Comparison of ENCODE assay signal across 14 cellular contexts in the genomic region with DNA sequence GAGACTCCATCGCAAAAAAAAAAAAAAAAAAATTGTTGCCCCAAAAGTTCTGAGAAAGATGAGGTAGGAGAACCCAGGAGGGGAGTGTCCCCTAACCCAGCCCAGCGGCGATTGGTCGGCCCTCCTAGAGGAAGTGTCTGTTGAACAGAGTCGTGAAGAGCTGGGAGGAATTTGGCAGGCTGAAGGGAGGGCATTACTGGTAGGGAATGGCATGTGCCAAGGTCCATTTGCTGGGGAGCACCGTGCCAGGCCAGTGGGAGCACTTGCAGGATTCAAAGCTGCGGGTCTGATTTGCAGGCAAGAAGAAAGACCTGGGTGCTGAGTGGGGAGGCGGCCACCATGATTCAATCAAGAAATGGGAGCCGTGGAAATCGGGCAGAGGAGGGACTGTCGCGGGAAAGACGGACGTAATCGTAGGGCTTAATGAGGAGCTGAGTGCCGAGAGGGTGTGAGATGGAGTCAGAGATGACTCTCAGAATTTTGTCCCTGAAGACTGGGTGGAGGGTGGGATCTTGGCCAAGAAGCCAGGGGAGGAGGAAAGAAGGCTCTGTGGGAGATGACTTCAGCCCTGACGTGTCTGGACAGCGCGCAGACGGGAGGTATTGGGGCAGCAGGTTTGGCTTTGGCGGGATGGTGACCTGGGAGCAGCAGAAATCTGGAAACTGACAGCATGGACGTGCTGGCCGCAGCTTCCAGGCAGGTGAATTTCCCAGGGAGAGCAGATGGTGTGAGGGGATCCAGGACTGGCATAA. TPM values are rescaled to one million over a fixed set of nuclear protein-coding genes. Genes with fewer than 3 reads are reported as not detected.
A peak's percentile ranks its signal among the peaks of the same experiment; 100 is the strongest.
DNase-seq lines count a peak whose midpoint lies in the region; ATAC-seq and TF ChIP-seq lines count a peak whose summit lies in the region.
"Had no signal": no experiment of that assay in that cellular context is flagged by ENCODE, and none has a peak within 500 bp of the region (broad histone marks: within the 10 kb centered on the region; RNA-seq: fewer than 3 reads in every experiment).

No MANE protein-coding gene starts in this region.

- H3K27ac Mint-ChIP-seq in activated naive CD4-positive, alpha-beta T cell treated with anti-CD3 and anti-CD28 coated beads for 36 hours: peak overlapping the region; percentile 64
- H3K27ac Mint-ChIP-seq in nephron progenitor cell (peak overlapping the region; percentile 91), type B pancreatic cell (peak overlapping the region; percentile 26)

- intact Hi-C loops in activated naive CD4-positive, alpha-beta T cell treated with anti-CD3 and anti-CD28 coated beads for 36 hours (cut with micrococcal nuclease): no loop called here
- intact Hi-C loops in esophagus squamous epithelium (cut with DNase I): no loop called here

- DNase-seq in activated naive CD4-positive, alpha-beta T cell treated with anti-CD3 and anti-CD28 coated beads for 36 hours: no peak
- DNase-seq in activated naive CD4-positive, alpha-beta T cell treated with anti-CD3 and anti-CD28 coated beads, Interleukin-2, amount 50 U/mL, for 16 hours: no peak
- DNase-seq in esophagus squamous epithelium (lab: John Stamatoyannopoulos, UW) (no peak), nephron progenitor cell (no peak), type B pancreatic cell (ENCODE audit: extremely low spot score, unreplicated experiment) (no peak), NCI-H2081 (lab: John Stamatoyannopoulos, UW) (no peak)
- DNase-seq: activated T-cell treated with anti-CD3 and anti-CD28 coated beads, Interleukin-2, amount 50 U/mL, for 1 hour; midbrain; NCI-H1105 treated with DMSO at 0.1 percent for 48 hours; retina; transverse colon had no signal

- H3K9me3 ChIP-seq in esophagus squamous epithelium: no peaks in the 10 kb centered on the region
- H3K9me3 ChIP-seq: transverse colon had no signal

- no peaks in the 10 kb centered on the region for H3K9me3 Mint-ChIP-seq in activated naive CD4-positive, alpha-beta T cell treated with anti-CD3 and anti-CD28 coated beads for 36 hours
- H3K9me3 Mint-ChIP-seq in nephron progenitor cell (no peaks in the 10 kb centered on the region), type B pancreatic cell (no peaks in the 10 kb centered on the region)

- H3K4me3 Mint-ChIP-seq in activated naive CD4-positive, alpha-beta T cell treated with anti-CD3 and anti-CD28 coated beads for 36 hours: no peak overlapping the region
- no peak overlapping the region for H3K4me3 Mint-ChIP-seq in nephron progenitor cell
- H3K4me3 Mint-ChIP-seq in type B pancreatic cell: no peak overlapping the region

- 54 to 60% methylated on average over 19 to 22 of the region's 23 CpGs for WGBS in esophagus squamous epithelium, 2 donors

- peak overlapping the region; percentile 84 to 91 (median 86) for H3K27ac ChIP-seq in esophagus squamous epithelium
- H3K27ac ChIP-seq: transverse colon had no signal

- peak in 1 of 4 donors; percentile 16 for TF ChIP-seq POLR2A in esophagus squamous epithelium (IDR thresholded peaks at IDR 0.05)

- no peaks in the 10 kb centered on the region for H3K27me3 Mint-ChIP-seq in activated naive CD4-positive, alpha-beta T cell treated with anti-CD3 and anti-CD28 coated beads for 36 hours (ENCODE audit: low read depth)
- H3K27me3 Mint-ChIP-seq in nephron progenitor cell (ENCODE audit: low read depth, poor library complexity) (peaks cover 3% of the 10 kb centered on the region), type B pancreatic cell (no peaks in the 10 kb centered on the region)

- ATAC-seq in GM18861 (IDR thresholded peaks at IDR 0.05; ENCODE audit: unreplicated experiment): no peak
- no peak for ATAC-seq in GM21526 (IDR thresholded peaks at IDR 0.05; ENCODE audit: low FRiP score, unreplicated experiment)
- ATAC-seq: SK-N-SH treated with all-trans-retinoic acid at 6 μM for 48 hours had no signal

- peaks cover 10 to 52% (median 12%) of the 10 kb centered on the region in 3 donors for H3K4me1 ChIP-seq in esophagus squamous epithelium
- H3K4me1 ChIP-seq: transverse colon had no signal

- peaks cover 2% of the 10 kb centered on the region for H3K4me1 Mint-ChIP-seq in activated naive CD4-positive, alpha-beta T cell treated with anti-CD3 and anti-CD28 coated beads for 36 hours (ENCODE audit: low read depth)
- peaks cover 12% of the 10 kb centered on the region for H3K4me1 Mint-ChIP-seq in nephron progenitor cell
- H3K4me1 Mint-ChIP-seq in type B pancreatic cell (ENCODE audit: unreplicated experiment): peaks cover 7% of the 10 kb centered on the region

- CTCF ChIA-PET in activated naive CD4-positive, alpha-beta T cell treated with anti-CD3 and anti-CD28 coated beads for 36 hours (lab: Charles Lee): no interaction called here

- TF ChIP-seq CTCF in esophagus squamous epithelium (IDR thresholded peaks at IDR 0.05): no peak
- TF ChIP-seq CTCF in nephron progenitor cell (IDR thresholded peaks at IDR 0.05): no peak
- no peak for TF ChIP-seq CTCF in type B pancreatic cell (conservative IDR thresholded peaks at IDR 0.05)

- H3K36me3 ChIP-seq in esophagus squamous epithelium: peaks cover 0 to 5% (median 0%) of the 10 kb centered on the region in 3 donors
- H3K36me3 ChIP-seq: transverse colon had no signal

- no peaks in the 10 kb centered on the region for H3K27me3 ChIP-seq in esophagus squamous epithelium
- H3K27me3 ChIP-seq: transverse colon had no signal

- no peak overlapping the region for H3K4me3 ChIP-seq in esophagus squamous epithelium
- H3K4me3 ChIP-seq: transverse colon had no signal

- peaks cover 5% of the 10 kb centered on the region for H3K36me3 Mint-ChIP-seq in activated naive CD4-positive, alpha-beta T cell treated with anti-CD3 and anti-CD28 coated beads for 36 hours (ENCODE audit: low read depth)
- H3K36me3 Mint-ChIP-seq in nephron progenitor cell (ENCODE audit: low read depth) (peaks cover 25% of the 10 kb centered on the region), type B pancreatic cell (peaks cover 11% of the 10 kb centered on the region)

RNA-seq across cellular contexts. Expression of gene CERS4, which starts 15.4 kb away (rescaled TPM):
- total RNA-seq in activated naive CD4-positive, alpha-beta T cell treated with anti-CD3 and anti-CD28 coated beads for 36 hours: 10 to 100 TPM; 15.7 to 19.4 TPM
- total RNA-seq in esophagus squamous epithelium (100 to 1,000 TPM in 1 of 4 donors, 10 to 100 TPM in 3; 44.1 to 184 (median 89.1) TPM), type B pancreatic cell (ENCODE audit: low replicate concordance) (52.8 and 56.3 TPM in 2 replicates)

Comparison
In these comparisons a context has a peak if more than half of its experiments do, and no peak if none do; other contexts are left out.
1. H3K27ac Mint-ChIP-seq: peak in every context shown above with its lines; median percentile 91 in nephron progenitor cell; 64 in activated naive CD4-positive, alpha-beta T cell treated with anti-CD3 and anti-CD28 coated beads for 36 hours; 26 in type B pancreatic cell.